In the genomic region with DNA sequence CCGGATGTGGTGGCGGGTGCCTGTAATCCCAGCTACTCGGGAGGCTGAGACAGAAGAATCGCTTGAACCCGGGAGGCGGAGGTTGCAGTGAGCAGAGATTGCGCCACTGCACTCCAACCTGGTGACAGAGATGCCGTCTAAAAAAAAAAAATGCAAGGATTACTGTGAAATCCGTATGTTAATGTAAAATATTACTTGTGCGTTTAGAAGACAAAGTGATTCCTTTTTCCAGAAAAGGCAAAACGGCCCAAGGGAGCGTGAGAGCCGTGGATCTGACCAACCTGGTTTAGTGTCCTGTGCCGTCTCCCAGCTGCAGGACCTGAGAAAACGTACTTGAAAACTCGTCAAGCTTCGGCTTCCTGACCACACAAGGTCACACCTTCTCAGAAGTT, we compare ENCODE assay signal across 1 cellular context.
TF ChIP-seq lines count a peak whose summit lies in the region.

No MANE protein-coding gene starts in this region.

TF ChIP-seq in K562, 482 proteins besides CTCF, POLR2A, EP300 and RAD21:
- TF ChIP-seq ZBTB1 (CRISPR knock-in tag; IDR thresholded peaks at IDR 0.05; ENCODE audit: borderline replicate concordance, low read depth) (no peak), CCAR2 (IDR thresholded peaks at IDR 0.05; ENCODE audit: low read depth, low read length) (no peak), NFIX (CRISPR knock-in tag; IDR thresholded peaks at IDR 0.05; ENCODE audit: low read depth) (no peak), ZFPM2 (CRISPR knock-in tag; IDR thresholded peaks at IDR 0.05) (no peak), ZNF24 (IDR thresholded peaks at IDR 0.05) (0 out of 2 replicates have a peak, but pooled peaks have one; percentile 6), FOXM1 (IDR thresholded peaks at IDR 0.05; ENCODE audit: low read depth) (no peak), FOXM1 (CRISPR knock-in tag; IDR thresholded peaks at IDR 0.05; ENCODE audit: low read depth) (no peak), NFATC3 (IDR thresholded peaks at IDR 0.05) (no peak), MAZ (CRISPR knock-in tag; conservative IDR thresholded peaks at IDR 0.05 in 1 of 2, IDR thresholded peaks at IDR 0.05 in 1 of 2) (no peak), FOXP1 (CRISPR knock-in tag; IDR thresholded peaks at IDR 0.05) (no peak), ZNF146 (CRISPR knock-in tag; IDR thresholded peaks at IDR 0.05; ENCODE audit: unreplicated experiment) (no peak), ZFP36 (IDR thresholded peaks at IDR 0.05; ENCODE audit: low read depth, low read length, partially characterized antibody) (no peak), CEBPB (tag; IDR thresholded peaks at IDR 0.05) (peak; percentile 74)
- TF ChIP-seq, protein P1, sequence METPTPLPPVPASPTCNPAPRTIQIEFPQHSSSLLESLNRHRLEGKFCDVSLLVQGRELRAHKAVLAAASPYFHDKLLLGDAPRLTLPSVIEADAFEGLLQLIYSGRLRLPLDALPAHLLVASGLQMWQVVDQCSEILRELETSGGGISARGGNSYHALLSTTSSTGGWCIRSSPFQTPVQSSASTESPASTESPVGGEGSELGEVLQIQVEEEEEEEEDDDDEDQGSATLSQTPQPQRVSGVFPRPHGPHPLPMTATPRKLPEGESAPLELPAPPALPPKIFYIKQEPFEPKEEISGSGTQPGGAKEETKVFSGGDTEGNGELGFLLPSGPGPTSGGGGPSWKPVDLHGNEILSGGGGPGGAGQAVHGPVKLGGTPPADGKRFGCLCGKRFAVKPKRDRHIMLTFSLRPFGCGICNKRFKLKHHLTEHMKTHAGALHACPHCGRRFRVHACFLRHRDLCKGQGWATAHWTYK (CRISPR knock-in tag; IDR thresholded peaks at IDR 0.05), result no peak
- TF ChIP-seq, protein P2, sequence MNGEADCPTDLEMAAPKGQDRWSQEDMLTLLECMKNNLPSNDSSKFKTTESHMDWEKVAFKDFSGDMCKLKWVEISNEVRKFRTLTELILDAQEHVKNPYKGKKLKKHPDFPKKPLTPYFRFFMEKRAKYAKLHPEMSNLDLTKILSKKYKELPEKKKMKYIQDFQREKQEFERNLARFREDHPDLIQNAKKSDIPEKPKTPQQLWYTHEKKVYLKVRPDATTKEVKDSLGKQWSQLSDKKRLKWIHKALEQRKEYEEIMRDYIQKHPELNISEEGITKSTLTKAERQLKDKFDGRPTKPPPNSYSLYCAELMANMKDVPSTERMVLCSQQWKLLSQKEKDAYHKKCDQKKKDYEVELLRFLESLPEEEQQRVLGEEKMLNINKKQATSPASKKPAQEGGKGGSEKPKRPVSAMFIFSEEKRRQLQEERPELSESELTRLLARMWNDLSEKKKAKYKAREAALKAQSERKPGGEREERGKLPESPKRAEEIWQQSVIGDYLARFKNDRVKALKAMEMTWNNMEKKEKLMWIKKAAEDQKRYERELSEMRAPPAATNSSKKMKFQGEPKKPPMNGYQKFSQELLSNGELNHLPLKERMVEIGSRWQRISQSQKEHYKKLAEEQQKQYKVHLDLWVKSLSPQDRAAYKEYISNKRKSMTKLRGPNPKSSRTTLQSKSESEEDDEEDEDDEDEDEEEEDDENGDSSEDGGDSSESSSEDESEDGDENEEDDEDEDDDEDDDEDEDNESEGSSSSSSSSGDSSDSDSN (IDR thresholded peaks at IDR 0.05; ENCODE audit: borderline replicate concordance in 1 of 2, low read depth in 2 of 2, low read length in 2 of 2), result no peak
- TF ChIP-seq, protein P3, sequence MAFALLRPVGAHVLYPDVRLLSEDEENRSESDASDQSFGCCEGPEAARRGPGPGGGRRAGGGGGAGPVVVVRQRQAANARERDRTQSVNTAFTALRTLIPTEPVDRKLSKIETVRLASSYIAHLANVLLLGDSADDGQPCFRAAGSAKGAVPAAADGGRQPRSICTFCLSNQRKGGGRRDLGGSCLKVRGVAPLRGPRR (CRISPR knock-in tag; IDR thresholded peaks at IDR 0.05), result no peak
